1 cellular context compared by ENCODE assay signal in genomic region chr11:93952082-93952780, GRCh38.
TF ChIP-seq lines count a peak whose summit lies in the region.

No MANE protein-coding gene starts in this region.

TF ChIP-seq in HepG2, 621 proteins besides CTCF, POLR2A, EP300 and RAD21 (continued from another document and continues in another):
- peak; percentile 54; the same call in 1 of the 2 replicates for TF ChIP-seq ARID3A (IDR thresholded peaks at IDR 0.05; ENCODE audit: low read depth, low read length)
- TF ChIP-seq, protein P1, sequence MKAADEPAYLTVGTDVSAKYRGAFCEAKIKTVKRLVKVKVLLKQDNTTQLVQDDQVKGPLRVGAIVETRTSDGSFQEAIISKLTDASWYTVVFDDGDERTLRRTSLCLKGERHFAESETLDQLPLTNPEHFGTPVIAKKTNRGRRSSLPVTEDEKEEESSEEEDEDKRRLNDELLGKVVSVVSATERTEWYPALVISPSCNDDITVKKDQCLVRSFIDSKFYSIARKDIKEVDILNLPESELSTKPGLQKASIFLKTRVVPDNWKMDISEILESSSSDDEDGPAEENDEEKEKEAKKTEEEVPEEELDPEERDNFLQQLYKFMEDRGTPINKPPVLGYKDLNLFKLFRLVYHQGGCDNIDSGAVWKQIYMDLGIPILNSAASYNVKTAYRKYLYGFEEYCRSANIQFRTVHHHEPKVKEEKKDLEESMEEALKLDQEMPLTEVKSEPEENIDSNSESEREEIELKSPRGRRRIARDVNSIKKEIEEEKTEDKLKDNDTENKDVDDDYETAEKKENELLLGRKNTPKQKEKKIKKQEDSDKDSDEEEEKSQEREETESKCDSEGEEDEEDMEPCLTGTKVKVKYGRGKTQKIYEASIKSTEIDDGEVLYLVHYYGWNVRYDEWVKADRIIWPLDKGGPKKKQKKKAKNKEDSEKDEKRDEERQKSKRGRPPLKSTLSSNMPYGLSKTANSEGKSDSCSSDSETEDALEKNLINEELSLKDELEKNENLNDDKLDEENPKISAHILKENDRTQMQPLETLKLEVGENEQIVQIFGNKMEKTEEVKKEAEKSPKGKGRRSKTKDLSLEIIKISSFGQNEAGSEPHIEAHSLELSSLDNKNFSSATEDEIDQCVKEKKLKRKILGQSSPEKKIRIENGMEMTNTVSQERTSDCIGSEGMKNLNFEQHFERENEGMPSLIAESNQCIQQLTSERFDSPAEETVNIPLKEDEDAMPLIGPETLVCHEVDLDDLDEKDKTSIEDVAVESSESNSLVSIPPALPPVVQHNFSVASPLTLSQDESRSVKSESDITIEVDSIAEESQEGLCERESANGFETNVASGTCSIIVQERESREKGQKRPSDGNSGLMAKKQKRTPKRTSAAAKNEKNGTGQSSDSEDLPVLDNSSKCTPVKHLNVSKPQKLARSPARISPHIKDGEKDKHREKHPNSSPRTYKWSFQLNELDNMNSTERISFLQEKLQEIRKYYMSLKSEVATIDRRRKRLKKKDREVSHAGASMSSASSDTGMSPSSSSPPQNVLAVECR (CRISPR knock-in tag; IDR thresholded peaks at IDR 0.05; ENCODE audit: borderline replicate concordance): no peak
- no peak for TF ChIP-seq RNF2 (conservative IDR thresholded peaks at IDR 0.05; ENCODE audit: low read depth)
- TF ChIP-seq HES4 (CRISPR knock-in tag; IDR thresholded peaks at IDR 0.05; ENCODE audit: borderline replicate concordance): no peak
- no peak for TF ChIP-seq RAD51 (IDR thresholded peaks at IDR 0.05; ENCODE audit: borderline replicate concordance)
- no peak for TF ChIP-seq ZEB1 (IDR thresholded peaks at IDR 0.05; ENCODE audit: insufficient replicate concordance, low read depth)
- TF ChIP-seq, protein P2, sequence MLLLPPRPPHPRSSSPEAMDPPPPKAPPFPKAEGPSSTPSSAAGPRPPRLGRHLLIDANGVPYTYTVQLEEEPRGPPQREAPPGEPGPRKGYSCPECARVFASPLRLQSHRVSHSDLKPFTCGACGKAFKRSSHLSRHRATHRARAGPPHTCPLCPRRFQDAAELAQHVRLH (CRISPR knock-in tag; IDR thresholded peaks at IDR 0.05; ENCODE audit: borderline replicate concordance, low read depth): no peak
- no peak for TF ChIP-seq SSRP1 (CRISPR knock-in tag; IDR thresholded peaks at IDR 0.05)
- TF ChIP-seq ZNF260 (CRISPR knock-in tag; IDR thresholded peaks at IDR 0.05; ENCODE audit: borderline replicate concordance, low read depth): no peak
- TF ChIP-seq SP4 (CRISPR knock-in tag; IDR thresholded peaks at IDR 0.05): no peak
- TF ChIP-seq ZNF17 (CRISPR knock-in tag; IDR thresholded peaks at IDR 0.05): no peak
- TF ChIP-seq NR2F6 (IDR thresholded peaks at IDR 0.05): peak; percentile 39
- TF ChIP-seq NR2F6 (CRISPR knock-in tag; IDR thresholded peaks at IDR 0.05): peak; percentile 49; the same call in 1 of the 2 replicates
- TF ChIP-seq PAWR (CRISPR knock-in tag; IDR thresholded peaks at IDR 0.05; ENCODE audit: borderline replicate concordance): no peak
- TF ChIP-seq ELF1 (CRISPR knock-in tag; IDR thresholded peaks at IDR 0.05): no peak
- no peak for TF ChIP-seq ETS1 (CRISPR knock-in tag; IDR thresholded peaks at IDR 0.05)
- peak; percentile 26 for TF ChIP-seq ZFX (CRISPR knock-in tag; IDR thresholded peaks at IDR 0.05; ENCODE audit: low read depth)
- TF ChIP-seq ZNF281 (CRISPR knock-in tag; IDR thresholded peaks at IDR 0.05; ENCODE audit: borderline replicate concordance): no peak
- no peak for TF ChIP-seq ZNF253 (CRISPR knock-in tag; IDR thresholded peaks at IDR 0.05; ENCODE audit: borderline replicate concordance)
- TF ChIP-seq ZXDC (CRISPR knock-in tag; IDR thresholded peaks at IDR 0.05): no peak
- TF ChIP-seq ZNF780A (CRISPR knock-in tag; IDR thresholded peaks at IDR 0.05): no peak
- no peak for TF ChIP-seq ZBTB49 (CRISPR knock-in tag; IDR thresholded peaks at IDR 0.05; ENCODE audit: borderline replicate concordance)
- TF ChIP-seq SIN3B (IDR thresholded peaks at IDR 0.05; ENCODE audit: low read length): no peak
- no peak for TF ChIP-seq DRAP1 (CRISPR knock-in tag; IDR thresholded peaks at IDR 0.05)
- 0 out of 2 replicates have a peak, but pooled peaks have one; percentile 25 for TF ChIP-seq JUND (CRISPR knock-in tag; IDR thresholded peaks at IDR 0.05)
- no peak for TF ChIP-seq SP1 (IDR thresholded peaks at IDR 0.05)
- TF ChIP-seq SP1 (CRISPR knock-in tag; IDR thresholded peaks at IDR 0.05): no peak
- no peak for TF ChIP-seq ZBTB3 (CRISPR knock-in tag; IDR thresholded peaks at IDR 0.05; ENCODE audit: borderline replicate concordance, low read depth)
- peak; percentile 55; the same call in 1 of the 2 replicates for TF ChIP-seq FOSL2 (CRISPR knock-in tag; IDR thresholded peaks at IDR 0.05)
- TF ChIP-seq NFE2L2 (IDR thresholded peaks at IDR 0.05; ENCODE audit: low read length): 0 out of 2 replicates have a peak, but pooled peaks have one; percentile 36
- peak; percentile 41; the same call in 1 of the 2 replicates for TF ChIP-seq ZNF501 (CRISPR knock-in tag; IDR thresholded peaks at IDR 0.05)
- no peak for TF ChIP-seq MATR3 (CRISPR knock-in tag; IDR thresholded peaks at IDR 0.05)
- no peak for TF ChIP-seq SRSF9 (IDR thresholded peaks at IDR 0.05; ENCODE audit: borderline replicate concordance, insufficient read depth, low read depth, low read length, poor library complexity, severe bottlenecking)
- TF ChIP-seq SRY (CRISPR knock-in tag; IDR thresholded peaks at IDR 0.05): no peak
- no peak for TF ChIP-seq PHF20 (CRISPR knock-in tag; IDR thresholded peaks at IDR 0.05)
- no peak for TF ChIP-seq ZNF781 (CRISPR knock-in tag; IDR thresholded peaks at IDR 0.05; ENCODE audit: borderline replicate concordance, not compliant biosample characterization)
- TF ChIP-seq, protein P3, sequence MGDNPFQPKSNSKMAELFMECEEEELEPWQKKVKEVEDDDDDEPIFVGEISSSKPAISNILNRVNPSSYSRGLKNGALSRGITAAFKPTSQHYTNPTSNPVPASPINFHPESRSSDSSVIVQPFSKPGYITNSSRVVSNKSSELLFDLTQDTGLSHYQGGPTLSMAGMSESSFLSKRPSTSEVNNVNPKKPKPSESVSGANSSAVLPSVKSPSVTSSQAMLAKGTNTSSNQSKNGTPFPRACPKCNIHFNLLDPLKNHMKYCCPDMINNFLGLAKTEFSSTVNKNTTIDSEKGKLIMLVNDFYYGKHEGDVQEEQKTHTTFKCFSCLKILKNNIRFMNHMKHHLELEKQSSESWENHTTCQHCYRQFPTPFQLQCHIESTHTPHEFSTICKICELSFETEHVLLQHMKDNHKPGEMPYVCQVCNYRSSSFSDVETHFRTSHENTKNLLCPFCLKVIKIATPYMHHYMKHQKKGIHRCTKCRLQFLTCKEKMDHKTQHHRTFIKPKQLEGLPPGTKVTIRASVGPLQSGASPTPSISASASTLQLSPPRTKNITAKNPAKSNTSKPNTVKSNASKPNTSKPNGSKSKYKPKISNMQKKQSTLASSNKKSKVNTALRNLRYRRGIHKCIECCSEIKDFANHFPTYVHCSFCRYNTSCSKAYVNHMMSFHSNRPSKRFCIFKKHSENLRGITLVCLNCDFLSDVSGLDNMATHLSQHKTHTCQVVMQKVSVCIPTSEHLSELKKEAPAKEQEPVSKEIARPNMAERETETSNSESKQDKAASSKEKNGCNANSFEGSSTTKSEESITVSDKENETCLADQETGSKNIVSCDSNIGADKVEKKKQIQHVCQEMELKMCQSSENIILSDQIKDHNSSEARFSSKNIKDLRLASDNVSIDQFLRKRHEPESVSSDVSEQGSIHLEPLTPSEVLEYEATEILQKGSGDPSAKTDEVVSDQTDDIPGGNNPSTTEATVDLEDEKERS (CRISPR knock-in tag; IDR thresholded peaks at IDR 0.05): no peak
- TF ChIP-seq CREB3 (CRISPR knock-in tag; IDR thresholded peaks at IDR 0.05): no peak
- no peak for TF ChIP-seq HNRNPK (IDR thresholded peaks at IDR 0.05; ENCODE audit: low read depth, low read length, poor library complexity, severe bottlenecking)
- peak; percentile 47; the same call in 1 of the 2 replicates for TF ChIP-seq SAP130 (CRISPR knock-in tag; IDR thresholded peaks at IDR 0.05; ENCODE audit: low read depth)
- TF ChIP-seq ZNF569 (CRISPR knock-in tag; IDR thresholded peaks at IDR 0.05; ENCODE audit: borderline replicate concordance): no peak
